Comparison of ENCODE assay signal across 17 cellular contexts in genomic region chr11:103652013-103652412, GRCh38.
DNase-seq lines count a peak whose midpoint lies in the region; ATAC-seq, FAIRE-seq and TF ChIP-seq lines count a peak whose summit lies in the region.
"Had no signal": no experiment of that assay in that cellular context is flagged by ENCODE, and none has a peak within 500 bp of the region (broad histone marks: within the 10 kb centered on the region; RNA-seq: fewer than 3 reads in every experiment).

No MANE protein-coding gene starts in this region.

- H3K9ac ChIP-seq in astrocyte (ENCODE audit: low read length) = no peak overlapping the region

- H3K4me3 ChIP-seq in astrocyte (ENCODE audit: insufficient read depth, low read depth, low read length) = no peak overlapping the region
- H3K4me3 ChIP-seq: thoracic aorta had no signal

- FAIRE-seq in astrocyte (lab: Jason Lieb, UNC) = no peak

- no peaks in the 10 kb centered on the region for H3K36me3 Mint-ChIP-seq in astrocyte (ENCODE audit: low read depth, unreplicated experiment)

- TF ChIP-seq CTCF in astrocyte (IDR thresholded peaks at IDR 0.05; ENCODE audit: insufficient read depth, low read depth, low read length) = no peak

- no peaks in the 10 kb centered on the region for H3K9me3 ChIP-seq in astrocyte (ENCODE audit: insufficient read depth, low read depth, low read length)
- H3K9me3 ChIP-seq: BE2C, thoracic aorta had no signal

- no peak overlapping the region for H2AFZ ChIP-seq in astrocyte (ENCODE audit: low read depth, low read length)

- peaks cover 3% of the 10 kb centered on the region for H3K4me1 ChIP-seq in astrocyte (ENCODE audit: insufficient read depth, low read length)
- H3K4me1 ChIP-seq: BE2C had no signal

- H3K27me3 ChIP-seq in astrocyte (ENCODE audit: insufficient read depth, low read length) = no peaks in the 10 kb centered on the region
- H3K27me3 ChIP-seq: BE2C had no signal

- H3K27me3 Mint-ChIP-seq in astrocyte (ENCODE audit: low read depth, unreplicated experiment) = no peaks in the 10 kb centered on the region
- H3K27me3 Mint-ChIP-seq: stimulated activated memory B cell treated with anti-CD40 and anti-IgM and Interleukin-4, amounts not matched to agents 10 μg/mL and 1 μg/mL and 100 μg/mL, for 72 hours had no signal

- H3K4me1 Mint-ChIP-seq in astrocyte (ENCODE audit: low read depth, unreplicated experiment) = no peaks in the 10 kb centered on the region

- no peak overlapping the region for H3K27ac ChIP-seq in astrocyte (ENCODE audit: low read depth, low read length)
- H3K27ac ChIP-seq: thoracic aorta had no signal

- no peaks in the 10 kb centered on the region for H3K79me2 ChIP-seq in astrocyte (ENCODE audit: insufficient read depth, low read length)

- ATAC-seq in HG03521 (IDR thresholded peaks at IDR 0.05; ENCODE audit: unreplicated experiment) = no peak
- ATAC-seq: stimulated activated memory B cell treated with anti-CD40 and anti-IgM and Interleukin-4, amounts not matched to agents 10 μg/mL and 1 μg/mL and 100 μg/mL, for 72 hours had no signal

- no peaks in the 10 kb centered on the region for H3K36me3 ChIP-seq in astrocyte (ENCODE audit: insufficient read depth, low read length)
- H3K36me3 ChIP-seq: BE2C, thoracic aorta had no signal

- no peaks in the 10 kb centered on the region for H4K20me1 ChIP-seq in astrocyte (ENCODE audit: insufficient read depth, low read length)

- H3K27ac Mint-ChIP-seq in astrocyte (ENCODE audit: unreplicated experiment) = no peak overlapping the region
- H3K27ac Mint-ChIP-seq: stimulated activated memory B cell treated with anti-CD40 and anti-IgM and Interleukin-4, amounts not matched to agents 10 μg/mL and 1 μg/mL and 100 μg/mL, for 72 hours had no signal

- H3K9me3 Mint-ChIP-seq in astrocyte (ENCODE audit: unreplicated experiment) = peaks cover 25% of the 10 kb centered on the region

- peak; percentile 79 for DNase-seq in GM04504 (ENCODE audit: low read depth)
- peak; percentile 95 for DNase-seq in M059J (ENCODE audit: low read depth)
- peak; percentile 85 for DNase-seq in astrocyte (ENCODE audit: low read depth)
- DNase-seq in glomerular endothelial cell (ENCODE audit: extremely low read depth, low read depth, low spot score) = peak; percentile 50
- DNase-seq in cortex of kidney (lab: John Stamatoyannopoulos, UW) = no peak
- DNase-seq in COLO668 (lab: John Stamatoyannopoulos, UW; ENCODE audit: unreplicated experiment) = no peak
- DNase-seq in NCI-H2029 treated with DMSO at 0.1 percent for 48 hours (lab: John Stamatoyannopoulos, UW) = no peak
- DNase-seq: activated CD4-positive, alpha-beta T cell treated with anti-CD3 and anti-CD28 coated beads, Interleukin-2, amount 50 U/mL, for 1 hour; amygdala; BE2C; DMS 273 treated with DMSO at 0.1 percent for 48 hours; NCI-H2081; NCI-H524 treated with DMSO at 0.1 percent for 48 hours; stimulated activated CD4-positive, alpha-beta T cell treated with anti-CD3 and anti-CD28 coated beads, Interleukin-12 subunit alpha, Interleukin-12 subunit beta, amount 100 ng/mL, for 4 hours had no signal

- H3K4me3 Mint-ChIP-seq in astrocyte (ENCODE audit: unreplicated experiment) = no peak overlapping the region
- H3K4me3 Mint-ChIP-seq: stimulated activated memory B cell treated with anti-CD40 and anti-IgM and Interleukin-4, amounts not matched to agents 10 μg/mL and 1 μg/mL and 100 μg/mL, for 72 hours had no signal

- no peak overlapping the region for H3K4me2 ChIP-seq in astrocyte (ENCODE audit: low read length)

Comparison
In these comparisons a context has a peak if more than half of its experiments do, and no peak if none do; other contexts are left out.
1. DNase-seq: peak in GM04504 (single experiment), M059J (single experiment), astrocyte (single experiment) and glomerular endothelial cell (single experiment); none in cortex of kidney (single experiment), COLO668 (single experiment) and NCI-H2029 treated with DMSO at 0.1 percent for 48 hours (single experiment).